Comparison of ENCODE assay signal across 1 cellular context in the genomic region with DNA sequence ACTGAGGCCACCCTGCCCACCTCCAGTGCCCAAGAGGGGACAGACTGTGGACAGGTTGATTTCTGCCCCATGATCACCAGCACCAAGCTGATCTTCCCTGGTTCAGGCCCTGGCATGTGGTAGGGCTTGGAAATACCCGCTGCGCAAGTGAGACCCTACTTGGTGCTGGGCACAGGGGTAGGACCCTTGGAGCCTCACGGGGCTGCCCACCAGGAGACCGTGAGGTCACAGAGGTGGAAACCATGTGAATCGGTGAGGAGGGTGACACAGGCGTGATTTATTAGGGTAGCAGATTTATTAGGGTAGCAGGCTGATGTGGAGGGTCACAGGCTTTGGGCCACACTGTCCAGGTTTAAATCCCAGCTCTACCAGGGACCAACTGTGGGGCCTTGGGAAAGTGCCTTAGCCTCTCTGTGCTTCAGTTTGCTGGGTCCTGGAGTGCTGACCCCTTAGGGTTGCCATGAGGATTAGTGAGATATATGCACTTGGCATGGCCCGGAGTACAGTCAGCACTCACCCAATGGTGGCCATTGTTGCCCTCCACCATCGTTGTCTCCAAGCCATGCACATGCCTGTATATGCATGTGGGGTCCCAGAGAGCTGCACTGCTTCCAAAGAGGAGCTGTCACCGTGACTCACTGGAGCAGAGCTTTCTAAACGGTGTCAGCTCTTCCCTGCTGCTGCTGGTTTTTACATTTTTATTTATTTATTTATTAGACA.
TF ChIP-seq lines count a peak whose summit lies in the region.

No MANE protein-coding gene starts in this region.

TF ChIP-seq in A549, 52 proteins besides CTCF, POLR2A, EP300 and RAD21 (continued from another document):
- TF ChIP-seq RARB (CRISPR knock-in tag; IDR thresholded peaks at IDR 0.05): no peak
- TF ChIP-seq HOXA7 (CRISPR knock-in tag; IDR thresholded peaks at IDR 0.05): no peak
